1 cellular context compared by ENCODE assay signal in genomic region chr12:69258655-69259054, GRCh38.
TF ChIP-seq lines count a peak whose summit lies in the region.

No MANE protein-coding gene starts in this region.

TF ChIP-seq in H1, 55 proteins besides CTCF, POLR2A, EP300 and RAD21:
- no peak for TF ChIP-seq RXRA (IDR thresholded peaks at IDR 0.05; ENCODE audit: insufficient read depth, low read depth, low read length)
- TF ChIP-seq KDM4A (IDR thresholded peaks at IDR 0.05; ENCODE audit: low read depth, low read length, severe bottlenecking), result no peak
- no peak for TF ChIP-seq SIN3A (conservative IDR thresholded peaks at IDR 0.05 in 1 of 2, IDR thresholded peaks at IDR 0.05 in 1 of 2; ENCODE audit: low read depth in 1 of 2, low read length in 2 of 2)
- no peak for TF ChIP-seq HDAC2 (IDR thresholded peaks at IDR 0.05; ENCODE audit: borderline replicate concordance in 1 of 2, low read depth in 2 of 2, low read length in 2 of 2)
- no peak for TF ChIP-seq SIRT6 (IDR thresholded peaks at IDR 0.05; ENCODE audit: low read length)
- no peak for TF ChIP-seq BACH1 (IDR thresholded peaks at IDR 0.05; ENCODE audit: low read length)
- TF ChIP-seq RBBP5 (IDR thresholded peaks at IDR 0.05; ENCODE audit: borderline replicate concordance, low read depth, low read length), result no peak
- TF ChIP-seq CHD1 (IDR thresholded peaks at IDR 0.05; ENCODE audit: low read depth, low read length), result no peak
- no peak for TF ChIP-seq PHF8 (conservative IDR thresholded peaks at IDR 0.05; ENCODE audit: low read depth, low read length)
- TF ChIP-seq SAP30 (IDR thresholded peaks at IDR 0.05; ENCODE audit: insufficient read depth, insufficient replicate concordance, low read length), result no peak
- no peak for TF ChIP-seq MAX (IDR thresholded peaks at IDR 0.05)
- TF ChIP-seq SUZ12 (IDR thresholded peaks at IDR 0.05; ENCODE audit: low read length), result no peak
- no peak for TF ChIP-seq JUND (IDR thresholded peaks at IDR 0.05; ENCODE audit: low read length)
- no peak for TF ChIP-seq KDM1A (IDR thresholded peaks at IDR 0.05; ENCODE audit: borderline replicate concordance, low read length)
- TF ChIP-seq E2F6 (IDR thresholded peaks at IDR 0.05), result no peak
